Comparison of ENCODE assay signal across 12 cellular contexts in genomic region chr5:76990899-76991475, GRCh38.
"Had no signal": no experiment of that assay in that cellular context is flagged by ENCODE, and none has a peak within 500 bp of the region (broad histone marks: within the 10 kb centered on the region; RNA-seq: fewer than 3 reads in every experiment).

No MANE protein-coding gene starts in this region.

- H3K9me3 ChIP-seq: gastrocnemius medialis, heart right ventricle had no signal

- ATAC-seq: gastrocnemius medialis; heart right ventricle; left ventricle myocardium superior; stimulated activated naive CD8-positive, alpha-beta T cell treated with anti-CD3 and anti-CD28 coated beads, Interleukin-15, Interleukin-2, amounts not matched to agents 100 U/mL and 50 U/mL, for 24 hours had no signal

- H3K27ac ChIP-seq: coronary artery, gastrocnemius medialis, heart right ventricle had no signal

- DNase-seq: activated CD4-positive, alpha-beta T cell treated with anti-CD3 and anti-CD28 coated beads, Interleukin-2, amount 50 U/mL, for 1 hour; activated T-cell treated with anti-CD3 and anti-CD28 coated beads, Interleukin-2, amount 50 U/mL, for 1 hour; central memory CD4-positive, alpha-beta T cell; effector memory CD4-positive, alpha-beta T cell; gastrocnemius medialis; heart right ventricle; left ventricle myocardium superior; stimulated activated CD4-positive, alpha-beta T cell treated with anti-CD3 and anti-CD28 coated beads, Interleukin-4, amount 100 ng/mL, for 1 hour; stimulated activated CD8-positive, alpha-beta memory T cell treated with anti-CD3 and anti-CD28 coated beads, Interleukin-4, amount 100 ng/mL, for 48 hours; stimulated activated naive CD8-positive, alpha-beta T cell treated with anti-CD3 and anti-CD28 coated beads, Interleukin-15, Interleukin-2, amounts not matched to agents 100 U/mL and 50 U/mL, for 24 hours; T-helper 9 cell had no signal

- H3K4me1 ChIP-seq: gastrocnemius medialis, heart right ventricle had no signal

- H3K27me3 ChIP-seq: gastrocnemius medialis, heart right ventricle had no signal

- H3K36me3 ChIP-seq: gastrocnemius medialis, heart right ventricle had no signal

- H3K4me3 ChIP-seq: coronary artery, gastrocnemius medialis, heart right ventricle had no signal
